In genomic region chr20:57126481-57127092, GRCh38 we compare ENCODE assay signal across 16 cellular contexts.
DNase-seq lines count a peak whose midpoint lies in the region; ATAC-seq, FAIRE-seq and TF ChIP-seq lines count a peak whose summit lies in the region.
"Had no signal": no experiment of that assay in that cellular context is flagged by ENCODE, and none has a peak within 500 bp of the region (broad histone marks: within the 10 kb centered on the region; RNA-seq: fewer than 3 reads in every experiment).

No MANE protein-coding gene starts in this region.

- H3K36me3 ChIP-seq in OCI-LY7 (ENCODE audit: insufficient read depth, low read length) (no peaks in the 10 kb centered on the region), Peyer's patch (no peaks in the 10 kb centered on the region), pancreas (no peaks in the 10 kb centered on the region)
- H3K36me3 ChIP-seq: BE2C, SJCRH30 had no signal

- CTCF ChIA-PET in OCI-LY7 (lab: Charles Lee; ENCODE audit: unreplicated experiment) = no interaction called here

- WGBS in pancreas, 2 donors = 44 to 55% methylated on average over 17 of the region's 17 CpGs

- H3K4me2 ChIP-seq in OCI-LY7 (ENCODE audit: low read length) = peak overlapping the region; percentile 43

- intact Hi-C loops in OCI-LY7 (cut with micrococcal nuclease; ENCODE audit: unreplicated experiment) (no loop called here), pancreas (cut with DNase I) (loop anchor here in 1 of 3 donors (10.0 kb wide), 1 partner anchor 58 kb away; no protein-coding TSS in a partner anchor)

- POLR2A ChIA-PET in OCI-LY7 (lab: Charles Lee) = no interaction called here

- H2AFZ ChIP-seq in OCI-LY7 (ENCODE audit: low read length) = no peak overlapping the region

- H3K9me3 ChIP-seq in OCI-LY7 (ENCODE audit: low read length) (no peaks in the 10 kb centered on the region), Peyer's patch (no peaks in the 10 kb centered on the region), pancreas (no peaks in the 10 kb centered on the region)
- H3K9me3 ChIP-seq: BE2C had no signal

- no peaks in the 10 kb centered on the region for H3K9me2 ChIP-seq in OCI-LY7 (ENCODE audit: insufficient read depth, low read length)

- H3K4me3 ChIP-seq in OCI-LY7 (ENCODE audit: low read depth, low read length, poor library complexity, severe bottlenecking) (no peak overlapping the region), Peyer's patch (no peak overlapping the region), pancreas (no peak overlapping the region)
- H3K4me3 ChIP-seq: SJCRH30 had no signal

- ATAC-seq in foreskin keratinocyte (peak; percentile 85), left lobe of liver (no peak), pancreas (no peak)

- H3K79me2 ChIP-seq in OCI-LY7 (ENCODE audit: insufficient read depth, low read depth, low read length) = no peaks in the 10 kb centered on the region

- no peaks in the 10 kb centered on the region for H4K20me1 ChIP-seq in OCI-LY7 (ENCODE audit: insufficient read depth, low read length)

- H3K4me1 ChIP-seq in OCI-LY7 (ENCODE audit: insufficient read depth, low read length, poor library complexity, severe bottlenecking) = peaks cover 30% of the 10 kb centered on the region
- no peaks in the 10 kb centered on the region for H3K4me1 ChIP-seq in foreskin keratinocyte
- H3K4me1 ChIP-seq in Peyer's patch = no peaks in the 10 kb centered on the region
- H3K4me1 ChIP-seq in pancreas = no peaks in the 10 kb centered on the region
- H3K4me1 ChIP-seq: BE2C had no signal

- no peak for TF ChIP-seq POLR2A in Peyer's patch (IDR thresholded peaks at IDR 0.05)

- H3K27ac ChIP-seq in OCI-LY7 (ENCODE audit: low read depth, low read length, poor library complexity, severe bottlenecking) (no peak overlapping the region), foreskin keratinocyte (no peak overlapping the region), Peyer's patch (no peak overlapping the region), pancreas (no peak overlapping the region)
- H3K27ac ChIP-seq: SJCRH30 had no signal

- BruUV-seq in OCI-LY7 (replicated peaks; lab: Mats Ljungman, UMichigan) = no TSS peak

- DNase-seq in ELR (ENCODE audit: low read depth) (peak; percentile 35), OCI-LY7 (ENCODE audit: low spot score) (peak; percentile 42), foreskin keratinocyte (peak; percentile 7 to 22), Peyer's patch (no peak), left lobe of liver (ENCODE audit: low spot score) (no peak), pancreas (no peak), NCI-H69 (lab: John Stamatoyannopoulos, UW) (no peak)
- DNase-seq: BE2C; CD8-positive, alpha-beta memory T cell; GOT3; NCI-H1105 treated with DMSO at 0.1 percent for 48 hours; NCI-H187; NCI-H446 treated with DMSO at 0.1 percent for 48 hours; NCI-H82; SJCRH30 had no signal

- TF ChIP-seq CTCF in OCI-LY7 (conservative IDR thresholded peaks at IDR 0.05; ENCODE audit: low read length) (no peak), foreskin keratinocyte (conservative IDR thresholded peaks at IDR 0.05) (no peak), Peyer's patch (IDR thresholded peaks at IDR 0.05) (no peak), pancreas (IDR thresholded peaks at IDR 0.05) (no peak)

- FAIRE-seq in pancreas (lab: Jason Lieb, UNC) = no peak
- FAIRE-seq: GM12891 had no signal

- H3K27me3 ChIP-seq in foreskin keratinocyte (peaks cover 30% of the 10 kb centered on the region), Peyer's patch (no peaks in the 10 kb centered on the region), pancreas (peaks cover 0 to 4% (median 0%) of the 10 kb centered on the region in 4 donors)
- H3K27me3 ChIP-seq: BE2C, SJCRH30 had no signal

Comparison
In these comparisons a context has a peak if more than half of its experiments do, and no peak if none do; other contexts are left out.
1. DNase-seq: peak in ELR (single experiment), OCI-LY7 (single experiment) and foreskin keratinocyte (2 of 2); none in Peyer's patch (0 of 3), left lobe of liver (single experiment), pancreas (0 of 6) and NCI-H69 (single experiment).